In genomic region chr18:35513181-35513932, GRCh38 we compare ENCODE assay signal across 10 cellular contexts. TPM values are rescaled to one million over a fixed set of nuclear protein-coding genes. Genes with fewer than 3 reads are reported as not detected.
DNase-seq lines count a peak whose midpoint lies in the region; ATAC-seq and TF ChIP-seq lines count a peak whose summit lies in the region.
"Had no signal": no experiment of that assay in that cellular context is flagged by ENCODE, and none has a peak within 500 bp of the region (broad histone marks: within the 10 kb centered on the region; RNA-seq: fewer than 3 reads in every experiment).

No MANE protein-coding gene starts in this region.

- H3K9ac ChIP-seq in skeletal muscle satellite cell (ENCODE audit: low read depth, low read length): peak overlapping the region; percentile 43

- no peak for TF ChIP-seq POLR2A in testis (IDR thresholded peaks at IDR 0.05)

- TF ChIP-seq CTCF in testis (IDR thresholded peaks at IDR 0.05): no peak

- 57% methylated on average over 7 of the region's 7 CpGs for WGBS in right cardiac atrium
- 62 to 66% methylated on average over 4 to 7 of the region's 7 CpGs for WGBS in testis, 2 donors

- ATAC-seq in right cardiac atrium (peak; percentile 76 to 79), HG03521 (IDR thresholded peaks at IDR 0.05; ENCODE audit: unreplicated experiment) (no peak)

- H3K4me3 ChIP-seq in right cardiac atrium (ENCODE audit: low read length): no peak overlapping the region
- H3K4me3 ChIP-seq in skeletal muscle satellite cell (ENCODE audit: low read length): peak overlapping the region; percentile 6
- H3K4me3 ChIP-seq in testis: no peak overlapping the region

- H3K27ac ChIP-seq in right cardiac atrium (ENCODE audit: low read length) (no peak overlapping the region), testis (no peak overlapping the region)

- peak; percentile 81 for DNase-seq in GM04504 (ENCODE audit: low read depth)
- DNase-seq in astrocyte of the hippocampus (ENCODE audit: low read depth, low spot score): peak; percentile 97
- peak; percentile 73 to 86 (median 77) for DNase-seq in right cardiac atrium
- no peak for DNase-seq in stimulated activated naive CD4-positive, alpha-beta T cell treated with Interleukin-2 at 50 U/mL for 16 hours (lab: John Stamatoyannopoulos, UW)
- DNase-seq in NCI-H510A (lab: John Stamatoyannopoulos, UW): no peak
- DNase-seq in testis: no peak
- DNase-seq: effector CD8-positive, alpha-beta T cell; occipital lobe had no signal

- intact Hi-C loops in right cardiac atrium (cut with DNase I) (loop anchor here in 1 of 4 donors (10.0 kb wide), 1 partner anchor 49 kb away; no protein-coding TSS in a partner anchor), testis (cut with DNase I; ENCODE audit: low total_unique reads) (no loop called here)

- H3K4me1 ChIP-seq in right cardiac atrium (ENCODE audit: control insufficient read depth, insufficient read depth, low read length): peaks cover 4% of the 10 kb centered on the region
- peaks cover 43% of the 10 kb centered on the region for H3K4me1 ChIP-seq in skeletal muscle satellite cell (ENCODE audit: control insufficient read depth, insufficient read depth, low read length)
- H3K4me1 ChIP-seq in testis: no peaks in the 10 kb centered on the region

- H3K4me2 ChIP-seq in skeletal muscle satellite cell (ENCODE audit: low read length): peak overlapping the region; percentile 38

- H3K27me3 ChIP-seq in right cardiac atrium (ENCODE audit: control insufficient read depth, insufficient read depth) (no peaks in the 10 kb centered on the region), skeletal muscle satellite cell (ENCODE audit: control insufficient read depth, insufficient read depth, low read length) (no peaks in the 10 kb centered on the region), testis (no peaks in the 10 kb centered on the region)

- H3K9me3 ChIP-seq in right cardiac atrium (ENCODE audit: control insufficient read depth, low read length) (no peaks in the 10 kb centered on the region), skeletal muscle satellite cell (replicated peaks; ENCODE audit: low read length) (no peaks in the 10 kb centered on the region), testis (no peaks in the 10 kb centered on the region)

- H3K36me3 ChIP-seq in skeletal muscle satellite cell (ENCODE audit: insufficient read depth, low read length): no peaks in the 10 kb centered on the region
- no peaks in the 10 kb centered on the region for H3K36me3 ChIP-seq in testis (ENCODE audit: low read depth, missing control alignments)

RNA-seq across cellular contexts. Expression of gene INO80C, which starts 15.6 kb away (rescaled TPM):
- total RNA-seq in right cardiac atrium: 10 to 100 TPM; 25.4 to 27.2 (median 26.0) TPM
- polyA plus RNA-seq in right cardiac atrium: 36.1 TPM
- 3.5 and 4.4 TPM in 2 replicates for total RNA-seq in skeletal muscle satellite cell (2012; rRNA removed)
- total RNA-seq in testis: 10 to 100 TPM; 52.2 to 77.5 TPM
- 155 TPM for polyA plus RNA-seq in testis (ENCODE audit: insufficient read depth, low read depth, low replicate concordance)

Comparison
In these comparisons a context has a peak if more than half of its experiments do, and no peak if none do; other contexts are left out.
1. DNase-seq: peak in GM04504 (single experiment), astrocyte of the hippocampus (single experiment) and right cardiac atrium (3 of 3); none in stimulated activated naive CD4-positive, alpha-beta T cell treated with Interleukin-2 at 50 U/mL for 16 hours (single experiment), NCI-H510A (single experiment) and testis (single experiment).